Comparison of ENCODE assay signal across 18 cellular contexts in the genomic region with DNA sequence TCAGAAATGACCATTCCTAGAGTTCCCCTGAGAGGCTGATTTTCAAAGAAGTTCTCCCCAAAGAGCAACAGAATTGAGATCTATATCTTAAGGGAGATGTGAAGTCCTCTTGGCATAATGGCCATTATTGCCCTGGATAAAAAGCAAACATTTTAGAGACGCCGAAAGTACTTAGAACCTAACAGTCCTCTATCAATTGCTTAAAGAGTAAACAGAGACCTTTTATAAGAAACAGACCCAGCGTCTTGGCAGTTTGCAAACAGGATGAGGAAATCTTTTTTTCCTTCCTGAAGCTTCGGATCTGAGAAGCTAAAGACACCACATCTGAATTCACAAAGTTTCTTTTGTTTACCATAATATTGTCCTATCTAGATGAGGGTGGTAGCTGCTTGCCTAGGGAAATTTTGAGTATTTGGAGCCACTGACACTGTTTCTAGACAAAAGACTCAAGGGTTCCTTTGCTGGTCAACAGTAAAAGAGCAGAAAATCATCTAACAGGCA. TPM values are rescaled to one million over a fixed set of nuclear protein-coding genes. Genes with fewer than 3 reads are reported as not detected.
DNase-seq lines count a peak whose midpoint lies in the region; ATAC-seq and TF ChIP-seq lines count a peak whose summit lies in the region.
"Had no signal": no experiment of that assay in that cellular context is flagged by ENCODE, and none has a peak within 500 bp of the region (broad histone marks: within the 10 kb centered on the region; RNA-seq: fewer than 3 reads in every experiment).

No MANE protein-coding gene starts in this region.

- H3K4me1 ChIP-seq in left lung, result peaks cover 11 to 42% of the 10 kb centered on the region in 2 donors
- H3K4me1 ChIP-seq in subcutaneous abdominal adipose tissue (ENCODE audit: control insufficient read depth in 5 of 5, insufficient read depth in 5 of 5, low read length in 5 of 5), result peaks cover 0 to 50% (median 18%) of the 10 kb centered on the region in 5 donors

- in situ Hi-C loops in SK-MEL-5 (cut with HindIII; ENCODE audit: low pct_unique_long_range_greater_than_20kb, low sequenced_read_pairs), result no loop called here

- no peaks in the 10 kb centered on the region for H3K27me3 ChIP-seq in left lung
- H3K27me3 ChIP-seq in subcutaneous abdominal adipose tissue (ENCODE audit: control insufficient read depth in 5 of 5, insufficient read depth in 4 of 5, low read length in 5 of 5), result no peaks in the 10 kb centered on the region

- H3K36me3 ChIP-seq in left lung (peaks cover 0 to 4% of the 10 kb centered on the region in 2 donors), subcutaneous abdominal adipose tissue (ENCODE audit: control insufficient read depth in 5 of 5, insufficient read depth in 5 of 5, low read length in 5 of 5) (peaks cover 0 to 3% (median 3%) of the 10 kb centered on the region in 5 donors)

- ATAC-seq in left lung (peak; percentile 78), GM18517 (IDR thresholded peaks at IDR 0.05; ENCODE audit: unreplicated experiment) (no peak), GM18520 (IDR thresholded peaks at IDR 0.05; ENCODE audit: unreplicated experiment) (no peak)
- ATAC-seq: GM12878 had no signal

- DNase-seq in COLO829 (ENCODE audit: low spot score), result peak; percentile 79
- peak; percentile 59 for DNase-seq in SK-MEL-5 (ENCODE audit: low read depth, low spot score)
- DNase-seq in left lung, result no peak
- no peak for DNase-seq in occipital lobe (lab: John Stamatoyannopoulos, UW)
- DNase-seq: CD4-positive, alpha-beta T cell; DND-41; GM23248; HCEC 1CT; NCI-H1436; NCI-H2029; NCI-H510A; NCI-H82; PC-9 had no signal

- H3K4me3 ChIP-seq in left lung, result no peak overlapping the region
- no peak overlapping the region for H3K4me3 ChIP-seq in subcutaneous abdominal adipose tissue (ENCODE audit: low read depth in 1 of 5, low read length in 5 of 5)
- H3K4me3 ChIP-seq: GM12878, GM23248, PC-9 had no signal

- no peak overlapping the region for H3K9ac ChIP-seq in subcutaneous abdominal adipose tissue (ENCODE audit: low read length in 5 of 5)
- H3K9ac ChIP-seq: GM23248 had no signal

- no peak for TF ChIP-seq CTCF in left lung (IDR thresholded peaks at IDR 0.05)

- H3K9me3 ChIP-seq in left lung (no peaks in the 10 kb centered on the region), subcutaneous abdominal adipose tissue (ENCODE audit: control insufficient read depth in 5 of 5, low read length in 5 of 5) (no peaks in the 10 kb centered on the region)

- intact Hi-C loops in left lung (cut with DNase I), result no loop called here

- H3K27ac ChIP-seq in left lung (peak overlapping the region; percentile 57 to 68), subcutaneous abdominal adipose tissue (ENCODE audit: low read depth, low read length) (peak overlapping the region; percentile 46)
- H3K27ac ChIP-seq: GM23248, HL-60, PC-9 had no signal

RNA-seq across cellular contexts. Expression of a gene that starts 59.9 kb away (rescaled TPM):
- total RNA-seq in SK-MEL-5 (2014; rRNA removed; shearing (Covaris generic)), result 20.0 and 20.7 TPM in 2 replicates
- 27.5 and 34.8 TPM in 2 replicates for polyA plus RNA-seq in SK-MEL-5 (2015; cell fraction: cytosol; rRNA removed)
- polyA plus RNA-seq in SK-MEL-5 (2015; cell fraction: nucleus; rRNA removed), result 39.9 and 53.9 TPM in 2 replicates
- total RNA-seq in left lung (100 to 1,000 TPM in 1 of 2 donors, 10 to 100 TPM in 1; 68.0 to 104 TPM), occipital lobe (6.7 TPM)

Comparison
In these comparisons a context has a peak if more than half of its experiments do, and no peak if none do; other contexts are left out.
1. DNase-seq: peak in COLO829 (single experiment) and SK-MEL-5 (single experiment); none in left lung (0 of 2) and occipital lobe (single experiment).